In the genomic region with DNA sequence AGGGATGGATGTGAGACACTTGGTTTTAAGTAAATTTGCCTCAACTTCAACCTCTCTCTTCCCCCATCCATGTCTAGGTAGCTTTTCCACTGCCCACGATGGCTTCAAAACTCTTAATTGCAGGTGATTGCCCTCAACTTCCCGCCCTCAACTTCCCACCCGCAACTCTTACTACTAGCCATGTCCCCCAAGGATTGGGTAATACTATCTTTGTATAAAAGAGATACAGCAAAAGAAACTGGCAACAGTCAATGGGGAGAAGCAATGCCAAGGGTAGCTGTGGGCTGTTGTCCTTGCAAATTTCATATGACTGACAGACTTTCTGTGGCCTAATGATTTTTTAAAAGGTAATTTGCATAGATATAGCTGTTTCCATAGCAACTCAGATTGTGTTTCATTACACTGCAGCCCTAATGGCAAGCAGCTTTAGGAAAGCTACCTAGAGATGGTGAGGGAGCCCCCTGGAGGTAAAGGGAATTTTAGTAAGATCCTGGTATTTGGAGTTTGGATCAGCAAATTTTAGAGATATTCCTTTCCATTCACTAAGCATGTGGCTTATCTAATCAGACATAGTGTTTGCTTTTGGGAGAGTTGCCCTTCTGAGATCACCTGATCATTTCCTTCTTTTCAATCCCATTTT, we compare ENCODE assay signal across 8 cellular contexts.
DNase-seq lines count a peak whose midpoint lies in the region; ATAC-seq, FAIRE-seq and TF ChIP-seq lines count a peak whose summit lies in the region.

No MANE protein-coding gene starts in this region.

- H3K27ac Mint-ChIP-seq in activated naive CD4-positive, alpha-beta T cell treated with anti-CD3 and anti-CD28 coated beads, Interleukin-2, amount 10 ng/mL, durations not matched to agents 7 days and 5 days = no peak overlapping the region

- H2BK15ac ChIP-seq in IMR-90 (ENCODE audit: low read depth, low read length) = no peak overlapping the region

- H3K4me3 Mint-ChIP-seq in activated naive CD4-positive, alpha-beta T cell treated with anti-CD3 and anti-CD28 coated beads, Interleukin-2, amount 10 ng/mL, durations not matched to agents 7 days and 5 days = no peak overlapping the region

- H3K4me3 ChIP-seq in cardiac muscle cell (no peak overlapping the region), right atrium auricular region (no peak overlapping the region), IMR-90 (ENCODE audit: insufficient read depth, low read depth, low read length) (no peak overlapping the region), iPS DF 6.9 (ENCODE audit: low read length) (no peak overlapping the region)

- ATAC-seq in IMR-90 (ENCODE audit: low read depth) = peak; percentile 69
- ATAC-seq in SK-N-SH treated with all-trans-retinoic acid at 6 μM for 48 hours = peak; percentile 77; the same call in 2 of the 3 replicates
- ATAC-seq in HG03108 (IDR thresholded peaks at IDR 0.05; ENCODE audit: unreplicated experiment) = no peak

- H2AK9ac ChIP-seq in IMR-90 (replicated peaks; ENCODE audit: low read depth, low read length, poor library complexity) = no peak overlapping the region

- no peak overlapping the region for H2AK5ac ChIP-seq in IMR-90 (ENCODE audit: low read depth, low read length)

- H3K27ac ChIP-seq in cardiac muscle cell (no peak overlapping the region), right atrium auricular region (no peak overlapping the region), IMR-90 (ENCODE audit: insufficient read depth, low read length) (no peak overlapping the region), iPS DF 6.9 (ENCODE audit: low read length) (no peak overlapping the region)

- no peak overlapping the region for H4K5ac ChIP-seq in IMR-90 (ENCODE audit: low read depth, low read length)

- intact Hi-C loops in IMR-90 (cut with micrococcal nuclease) = loop anchor here (1.0 to 2.0 kb wide), 4 partner anchors 320 to 730 kb away; no protein-coding TSS in a partner anchor

- no peaks in the 10 kb centered on the region for H4K20me1 ChIP-seq in IMR-90 (ENCODE audit: insufficient read depth, low read length)

- no peaks in the 10 kb centered on the region for H3K9me3 Mint-ChIP-seq in activated naive CD4-positive, alpha-beta T cell treated with anti-CD3 and anti-CD28 coated beads, Interleukin-2, amount 10 ng/mL, durations not matched to agents 7 days and 5 days

- DNase-seq in cardiac muscle cell (ENCODE audit: low read depth in 1 of 2, low spot score in 1 of 2) = peak; percentile 11 to 47
- DNase-seq in right atrium auricular region (ENCODE audit: low spot score) = no peak
- peak; percentile 47 for DNase-seq in IMR-90
- peak; percentile 31 for DNase-seq in iPS DF 6.9 (ENCODE audit: low read depth, low spot score)
- DNase-seq in GM19239 (ENCODE audit: insufficient read length, low spot score) = no peak
- DNase-seq in activated naive CD4-positive, alpha-beta T cell treated with anti-CD3 and anti-CD28 coated beads, Interleukin-2, amount 10 ng/mL, durations not matched to agents 7 days and 5 days = no peak

- H3K9me3 ChIP-seq in cardiac muscle cell (ENCODE audit: low read depth) = no peaks in the 10 kb centered on the region
- H3K9me3 ChIP-seq in right atrium auricular region = no peaks in the 10 kb centered on the region
- no peaks in the 10 kb centered on the region for H3K9me3 ChIP-seq in IMR-90 (ENCODE audit: control insufficient read depth, insufficient read depth, low read length)
- no peaks in the 10 kb centered on the region for H3K9me3 ChIP-seq in iPS DF 6.9 (ENCODE audit: control insufficient read depth, insufficient read depth, low read length)

- no peaks in the 10 kb centered on the region for H3K9me1 ChIP-seq in IMR-90 (ENCODE audit: insufficient read depth, low read length)

- in situ Hi-C loops in IMR-90 (cut with MboI; ENCODE audit: low sequenced_read_pairs) = loop anchor here (10.0 kb wide), 2 partner anchors 488 to 728 kb away; no protein-coding TSS in a partner anchor

- H3K27me3 Mint-ChIP-seq in activated naive CD4-positive, alpha-beta T cell treated with anti-CD3 and anti-CD28 coated beads, Interleukin-2, amount 10 ng/mL, durations not matched to agents 7 days and 5 days = no peaks in the 10 kb centered on the region

- no peak overlapping the region for H2AFZ ChIP-seq in IMR-90 (replicated peaks; ENCODE audit: low read length, poor library complexity)

- H3K4me2 ChIP-seq in IMR-90 (ENCODE audit: low read depth, low read length) = no peak overlapping the region

- H3K4me1 ChIP-seq in cardiac muscle cell (ENCODE audit: low read depth) = no peaks in the 10 kb centered on the region
- H3K4me1 ChIP-seq in right atrium auricular region = no peaks in the 10 kb centered on the region
- H3K4me1 ChIP-seq in IMR-90 (ENCODE audit: control insufficient read depth, insufficient read depth, low read length) = no peaks in the 10 kb centered on the region
- H3K4me1 ChIP-seq in iPS DF 6.9 (ENCODE audit: control insufficient read depth, insufficient read depth, low read length) = no peaks in the 10 kb centered on the region

- H2BK5ac ChIP-seq in IMR-90 (ENCODE audit: low read depth, low read length, poor library complexity, severe bottlenecking) = no peak overlapping the region

- no peaks in the 10 kb centered on the region for H3K36me3 ChIP-seq in cardiac muscle cell
- H3K36me3 ChIP-seq in right atrium auricular region = no peaks in the 10 kb centered on the region
- no peaks in the 10 kb centered on the region for H3K36me3 ChIP-seq in IMR-90 (ENCODE audit: control insufficient read depth, insufficient read depth, low read length)
- H3K36me3 ChIP-seq in iPS DF 6.9 (ENCODE audit: control insufficient read depth, insufficient read depth, low read length) = no peaks in the 10 kb centered on the region

- no peaks in the 10 kb centered on the region for H3K79me1 ChIP-seq in IMR-90 (ENCODE audit: low read depth in 1 of 2, low read length in 2 of 2)

- dilution Hi-C loops in IMR-90 (cut with HindIII; ENCODE audit: low sequenced_read_pairs, unreplicated experiment) = no loop called here

- peak; percentile 72 for TF ChIP-seq RAD21 in IMR-90 (IDR thresholded peaks at IDR 0.05; ENCODE audit: low read length)

- no peak overlapping the region for H2BK20ac ChIP-seq in IMR-90 (ENCODE audit: low read depth, low read length)

- H3K9ac ChIP-seq in IMR-90 (ENCODE audit: low read depth, low read length) = no peak overlapping the region

- H4K91ac ChIP-seq in IMR-90 (ENCODE audit: insufficient read depth, low read depth, low read length) = no peak overlapping the region

- POLR2A ChIA-PET in IMR-90 (lab: Charles Lee; ENCODE audit: unreplicated experiment) = no interaction called here

- no CpG with 5 or more reads among the region's 3 CpGs for WGBS in IMR-90 (ENCODE audit: extremely low coverage in 2 of 2, insufficient read length in 1 of 2), 2 experiments
- WGBS in iPS DF 6.9 (ENCODE audit: insufficient coverage, insufficient read length) = no CpG with 5 or more reads among the region's 3 CpGs

- CTCF ChIA-PET in IMR-90 (lab: Yijun Ruan, JAX) = interaction anchor here (0.7 to 1.0 kb wide), 2 partner anchors 486 to 526 kb away, joined by 3 read pairs; no protein-coding TSS in a partner anchor
- CTCF ChIA-PET in activated naive CD4-positive, alpha-beta T cell treated with anti-CD3 and anti-CD28 coated beads, Interleukin-2, amount 10 ng/mL, durations not matched to agents 7 days and 5 days (lab: Charles Lee) = interaction anchor here (0.9 to 1.5 kb wide), 2 partner anchors 195 to 204 kb away, joined by 3 to 5 read pairs; no protein-coding TSS in a partner anchor

- no TSS peak for BruUV-seq in IMR-90 (replicated peaks; lab: Mats Ljungman, UMichigan)

- H3K27me3 ChIP-seq in cardiac muscle cell (no peaks in the 10 kb centered on the region), right atrium auricular region (no peaks in the 10 kb centered on the region), IMR-90 (ENCODE audit: control insufficient read depth, insufficient read depth, low read length) (no peaks in the 10 kb centered on the region), iPS DF 6.9 (ENCODE audit: control insufficient read depth, insufficient read depth, low read length) (no peaks in the 10 kb centered on the region)

- no peak overlapping the region for H3K23ac ChIP-seq in IMR-90 (ENCODE audit: low read depth, low read length)

- no peak for TF ChIP-seq POLR2A in IMR-90 (IDR thresholded peaks at IDR 0.05; ENCODE audit: low read depth, low read length)

- no peaks in the 10 kb centered on the region for H3K4me1 Mint-ChIP-seq in activated naive CD4-positive, alpha-beta T cell treated with anti-CD3 and anti-CD28 coated beads, Interleukin-2, amount 10 ng/mL, durations not matched to agents 7 days and 5 days

- no peak overlapping the region for H3K18ac ChIP-seq in IMR-90 (ENCODE audit: low read depth, low read length)

- H2BK120ac ChIP-seq in IMR-90 (ENCODE audit: low read depth, low read length) = no peak overlapping the region

- no peaks in the 10 kb centered on the region for H3K36me3 Mint-ChIP-seq in activated naive CD4-positive, alpha-beta T cell treated with anti-CD3 and anti-CD28 coated beads, Interleukin-2, amount 10 ng/mL, durations not matched to agents 7 days and 5 days

- FAIRE-seq in GM19239 (lab: Jason Lieb, UNC) = no peak

- no peak overlapping the region for H4K8ac ChIP-seq in IMR-90 (ENCODE audit: low read depth in 2 of 2, low read length in 2 of 2)

- no peak overlapping the region for H3K4ac ChIP-seq in IMR-90 (ENCODE audit: low read depth, low read length)

- TF ChIP-seq CTCF in cardiac muscle cell (IDR thresholded peaks at IDR 0.05; ENCODE audit: low read depth, low read length) (peak; percentile 19), right atrium auricular region (IDR thresholded peaks at IDR 0.05) (peak in 1 of 2 donors; percentile 55), IMR-90 (conservative IDR thresholded peaks at IDR 0.05; ENCODE audit: low read depth, low read length) (peak; percentile 63)

- no peak overlapping the region for H3K56ac ChIP-seq in IMR-90 (ENCODE audit: extremely low read depth, insufficient read depth, low read length)

- H3K14ac ChIP-seq in IMR-90 (replicated peaks; ENCODE audit: low read depth, low read length) = no peak overlapping the region

TF ChIP-seq in IMR-90, 13 proteins besides CTCF, POLR2A, EP300 and RAD21:
- no peak for TF ChIP-seq MAFK (IDR thresholded peaks at IDR 0.05; ENCODE audit: low read depth, low read length)
- TF ChIP-seq CEBPB (IDR thresholded peaks at IDR 0.05; ENCODE audit: low read depth, low read length) = peak; percentile 8; the same call in 1 of the 2 replicates
- peak; percentile 70 for TF ChIP-seq SMC3 (IDR thresholded peaks at IDR 0.05; ENCODE audit: low read depth, low read length)

TF ChIP-seq in SK-N-SH treated with all-trans-retinoic acid at 6 μM for 48 hours, 23 proteins besides CTCF, POLR2A, EP300 and RAD21 (continues in another document):
- no peak for TF ChIP-seq TCF4 (CRISPR knock-in tag; IDR thresholded peaks at IDR 0.05; ENCODE audit: borderline replicate concordance)
- no peak for TF ChIP-seq OSR1 (CRISPR knock-in tag; IDR thresholded peaks at IDR 0.05)
- TF ChIP-seq TOX (CRISPR knock-in tag; IDR thresholded peaks at IDR 0.05; ENCODE audit: borderline replicate concordance) = no peak
- TF ChIP-seq ZNF565 (CRISPR knock-in tag; conservative IDR thresholded peaks at IDR 0.05; ENCODE audit: low read depth) = no peak

Comparison
In these comparisons a context has a peak if more than half of its experiments do, and no peak if none do; other contexts are left out.
1. DNase-seq: peak in cardiac muscle cell (2 of 2), IMR-90 (single experiment) and iPS DF 6.9 (single experiment); none in right atrium auricular region (single experiment), GM19239 (single experiment) and activated naive CD4-positive, alpha-beta T cell treated with anti-CD3 and anti-CD28 coated beads, Interleukin-2, amount 10 ng/mL, durations not matched to agents 7 days and 5 days (single experiment).